In genomic region chr22:17158568-17159503, GRCh38 we compare ENCODE assay signal across 8 cellular contexts. TPM values are rescaled to one million over a fixed set of nuclear protein-coding genes. Genes with fewer than 3 reads are reported as not detected.
DNase-seq lines count a peak whose midpoint lies in the region; ATAC-seq and TF ChIP-seq lines count a peak whose summit lies in the region.

Gene HDHD5 (minus strand): TSS chr22:17159277. CDS start chr22:17159251, 26 bp downstream.

- peak within 1 kb of the TSS; percentile 63 to 81 (median 74) for H3K4me3 ChIP-seq in BLaER1 treated with 17β-estradiol and CSF1 and Interleukin-3, amounts not matched to agents 10 nM and 100 nM
- peak within 1 kb of the TSS; percentile 84 for H3K4me3 ChIP-seq in lower lobe of right lung

- H3K9me3 Mint-ChIP-seq in activated CD8-positive, alpha-beta T cell treated with anti-CD3 and anti-CD28 coated beads, Interleukin-2, amount 10 ng/mL, durations not matched to agents 7 days and 5 days (ENCODE audit: insufficient read depth) = no peaks in the 10 kb centered on the region

- CTCF ChIA-PET in activated CD8-positive, alpha-beta T cell treated with anti-CD3 and anti-CD28 coated beads, Interleukin-2, amount 10 ng/mL, durations not matched to agents 7 days and 5 days (lab: Charles Lee) = interaction anchor here (0.6 to 5.9 kb wide), 5 partner anchors 14 to 343 kb away, joined by 3 to 44 read pairs (median 3); no protein-coding TSS in a partner anchor

- peaks cover 31% of the 10 kb centered on the region for H3K4me1 Mint-ChIP-seq in activated CD8-positive, alpha-beta T cell treated with anti-CD3 and anti-CD28 coated beads, Interleukin-2, amount 10 ng/mL, durations not matched to agents 7 days and 5 days (ENCODE audit: low read depth)

- H3K4me2 ChIP-seq in BLaER1 treated with 17β-estradiol and CSF1 and Interleukin-3, amounts not matched to agents 10 nM and 100 nM = peak within 1 kb of the TSS; percentile 80 to 97 (median 91)

- no peaks in the 10 kb centered on the region for H3K27me3 ChIP-seq in BLaER1 treated with 17β-estradiol and CSF1 and Interleukin-3, amounts not matched to agents 10 nM and 100 nM
- H3K27me3 ChIP-seq in lower lobe of right lung (ENCODE audit: low read depth) = no peaks in the 10 kb centered on the region

- H3K4me1 ChIP-seq in BLaER1 treated with 17β-estradiol and CSF1 and Interleukin-3, amounts not matched to agents 10 nM and 100 nM = peaks cover 41 to 52% (median 49%) of the 10 kb centered on the region in 10 experiments
- H3K4me1 ChIP-seq in lower lobe of right lung = peaks cover 39% of the 10 kb centered on the region

- intact Hi-C loops in lower lobe of right lung (cut with DNase I) = no loop called here

- H3K27ac Mint-ChIP-seq in activated CD8-positive, alpha-beta T cell treated with anti-CD3 and anti-CD28 coated beads, Interleukin-2, amount 10 ng/mL, durations not matched to agents 7 days and 5 days = peak within 1 kb of the TSS; percentile 75

- peaks cover 0 to 24% (median 2%) of the 10 kb centered on the region in 11 experiments; a peak in 10 of 22 replicates for H3K36me3 ChIP-seq in BLaER1 treated with 17β-estradiol and CSF1 and Interleukin-3, amounts not matched to agents 10 nM and 100 nM
- peaks cover 5% of the 10 kb centered on the region for H3K36me3 ChIP-seq in lower lobe of right lung

- peaks cover 26 to 47% (median 42%) of the 10 kb centered on the region in 11 experiments; a peak in 21 of 22 replicates for H4K20me1 ChIP-seq in BLaER1 treated with 17β-estradiol and CSF1 and Interleukin-3, amounts not matched to agents 10 nM and 100 nM

- H3K4me3 Mint-ChIP-seq in activated CD8-positive, alpha-beta T cell treated with anti-CD3 and anti-CD28 coated beads, Interleukin-2, amount 10 ng/mL, durations not matched to agents 7 days and 5 days = peak within 1 kb of the TSS; percentile 81

- TF ChIP-seq CTCF in lower lobe of right lung (IDR thresholded peaks at IDR 0.05) = no peak

- H3K27ac ChIP-seq in BLaER1 treated with 17β-estradiol and CSF1 and Interleukin-3, amounts not matched to agents 10 nM and 100 nM = peak within 1 kb of the TSS; percentile 51 to 93 (median 89)
- peak within 1 kb of the TSS; percentile 94 for H3K27ac ChIP-seq in lower lobe of right lung

- DNase-seq in NCI-H82 treated with DMSO at 0.1 percent for 48 hours (lab: John Stamatoyannopoulos, UW; ENCODE audit: unreplicated experiment) = peak; percentile 42
- peak; percentile 91 for DNase-seq in activated CD8-positive, alpha-beta T cell treated with anti-CD3 and anti-CD28 coated beads, Interleukin-2, amount 10 ng/mL, durations not matched to agents 7 days and 5 days
- peak; percentile 93 for DNase-seq in ecto neural progenitor cell (ENCODE audit: low spot score)
- peak; percentile 95 for DNase-seq in lower lobe of right lung
- DNase-seq in stimulated activated CD4-positive, alpha-beta T cell treated with anti-CD3 and anti-CD28 coated beads, Interleukin-4, amount 100 ng/mL, for 48 hours (ENCODE audit: low read depth in 2 of 2) = peak; percentile 86 to 88

- peaks cover 8% of the 10 kb centered on the region for H3K36me3 Mint-ChIP-seq in activated CD8-positive, alpha-beta T cell treated with anti-CD3 and anti-CD28 coated beads, Interleukin-2, amount 10 ng/mL, durations not matched to agents 7 days and 5 days (ENCODE audit: low read depth)

- H3K9me3 ChIP-seq in BLaER1 treated with 17β-estradiol and CSF1 and Interleukin-3, amounts not matched to agents 10 nM and 100 nM (replicated peaks in 1 of 11) = no peaks in the 10 kb centered on the region
- no peaks in the 10 kb centered on the region for H3K9me3 ChIP-seq in lower lobe of right lung

- ATAC-seq in GM19397 (IDR thresholded peaks at IDR 0.05; ENCODE audit: unreplicated experiment) (peak; percentile 78), HG03571 (IDR thresholded peaks at IDR 0.05; ENCODE audit: unreplicated experiment) (peak; percentile 69), lower lobe of right lung (peak; percentile 97)
- ATAC-seq in activated CD8-positive, alpha-beta T cell treated with anti-CD3 and anti-CD28 coated beads, Interleukin-2, amount 10 ng/mL, durations not matched to agents 7 days and 5 days = peak; percentile 89

- POLR2A ChIA-PET in activated CD8-positive, alpha-beta T cell treated with anti-CD3 and anti-CD28 coated beads, Interleukin-2, amount 10 ng/mL, durations not matched to agents 7 days and 5 days (lab: Charles Lee) = interaction anchor here (0.8 to 1.0 kb wide), 2 partner anchors 73 to 199 kb away, joined by 3 to 4 read pairs; no protein-coding TSS in a partner anchor

- peak within 1 kb of the TSS; percentile 73 to 93 (median 86) for H3K9ac ChIP-seq in BLaER1 treated with 17β-estradiol and CSF1 and Interleukin-3, amounts not matched to agents 10 nM and 100 nM

- no peaks in the 10 kb centered on the region for H3K27me3 Mint-ChIP-seq in activated CD8-positive, alpha-beta T cell treated with anti-CD3 and anti-CD28 coated beads, Interleukin-2, amount 10 ng/mL, durations not matched to agents 7 days and 5 days (ENCODE audit: low read depth)

RNA-seq across cellular contexts. Expression of gene HDHD5, which starts in this region (rescaled TPM):
- 10 to 100 TPM; 38.5 to 40.7 TPM for total RNA-seq in activated CD8-positive, alpha-beta T cell treated with anti-CD3 and anti-CD28 coated beads, Interleukin-2, amount 10 ng/mL, durations not matched to agents 7 days and 5 days
- 26.2 TPM for total RNA-seq in lower lobe of right lung

Comparison
In these comparisons a context has a peak if more than half of its experiments do, and no peak if none do; other contexts are left out.
1. Peak in every context shown above with its lines: DNase-seq, ATAC-seq, H3K4me3 ChIP-seq and H3K27ac ChIP-seq.
2. DNase-seq: peak in every context shown above with its lines; median percentile 95 in lower lobe of right lung; 93 in ecto neural progenitor cell; 91 in activated CD8-positive, alpha-beta T cell treated with anti-CD3 and anti-CD28 coated beads, Interleukin-2, amount 10 ng/mL, durations not matched to agents 7 days and 5 days; 87 in stimulated activated CD4-positive, alpha-beta T cell treated with anti-CD3 and anti-CD28 coated beads, Interleukin-4, amount 100 ng/mL, for 48 hours; 42 in NCI-H82 treated with DMSO at 0.1 percent for 48 hours.